17 cellular contexts compared by ENCODE assay signal in the genomic region with DNA sequence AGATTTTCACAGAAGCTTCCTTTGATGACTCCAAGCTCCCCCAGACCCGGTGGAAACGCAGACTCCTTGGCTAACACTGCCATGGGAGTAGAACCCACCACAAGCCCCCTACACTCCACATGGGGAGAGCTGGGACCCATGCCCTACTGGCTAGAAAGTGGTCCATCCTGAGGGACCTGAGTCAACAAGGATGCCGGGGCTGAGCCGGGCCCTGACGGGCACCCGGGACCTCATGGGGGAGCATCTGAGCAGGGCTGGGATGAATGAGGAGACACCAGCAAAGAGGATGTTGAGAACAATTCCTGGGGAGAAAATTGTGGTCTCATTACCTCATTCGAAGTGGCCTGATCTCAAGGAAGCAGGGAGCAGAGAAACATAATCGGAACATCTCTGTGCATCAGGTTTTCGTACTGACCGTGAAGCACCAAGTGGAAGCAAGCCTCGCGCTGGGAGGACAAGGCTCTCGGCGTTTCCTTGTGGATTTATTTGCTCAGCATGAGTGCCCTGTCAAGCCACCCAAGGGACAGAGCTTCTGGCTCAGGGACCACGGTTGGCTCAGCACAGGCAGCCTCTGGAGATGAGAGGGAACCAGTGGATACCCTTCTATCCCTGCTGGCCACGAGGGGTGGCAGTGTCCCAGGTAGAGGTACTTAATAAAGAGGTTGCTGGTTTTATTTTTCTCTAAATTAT.
DNase-seq lines count a peak whose midpoint lies in the region; ATAC-seq and TF ChIP-seq lines count a peak whose summit lies in the region.
"Had no signal": no experiment of that assay in that cellular context is flagged by ENCODE, and none has a peak within 500 bp of the region (broad histone marks: within the 10 kb centered on the region; RNA-seq: fewer than 3 reads in every experiment).

No MANE protein-coding gene starts in this region.

- H3K27me3 ChIP-seq in BLaER1, result no peaks in the 10 kb centered on the region
- no peaks in the 10 kb centered on the region for H3K27me3 ChIP-seq in GM23338 (ENCODE audit: insufficient read depth)
- no peaks in the 10 kb centered on the region for H3K27me3 ChIP-seq in suprapubic skin

- H3K27ac Mint-ChIP-seq in GM23338, result no peak overlapping the region
- H3K27ac Mint-ChIP-seq: CD4-positive, alpha-beta T cell had no signal

- ATAC-seq in GM23338 (no peak), HG03039 (IDR thresholded peaks at IDR 0.05; ENCODE audit: unreplicated experiment) (no peak), esophagus mucosa (no peak)

- peak overlapping the region; percentile 97; the same call in 1 of the 2 replicates for H3K4me2 ChIP-seq in BLaER1
- H3K4me2 ChIP-seq in GM23338, result peak overlapping the region; percentile 65; the same call in 1 of the 2 replicates
- H3K4me2 ChIP-seq: PC-9 had no signal

- no peak overlapping the region for H3K4me3 Mint-ChIP-seq in GM23338
- H3K4me3 Mint-ChIP-seq: CD4-positive, alpha-beta T cell had no signal

- peaks cover 37% of the 10 kb centered on the region for H3K4me1 Mint-ChIP-seq in GM23338

- H3F3A ChIP-seq in GM23338 (replicated peaks; ENCODE audit: low read depth), result no peaks in the 10 kb centered on the region

- H3K4me3 ChIP-seq in BLaER1 (no peak overlapping the region), GM23338 (no peak overlapping the region), suprapubic skin (no peak overlapping the region)
- H3K4me3 ChIP-seq: PC-9 had no signal

- peaks cover 12% of the 10 kb centered on the region; the same call in 1 of the 2 replicates for H4K20me1 ChIP-seq in BLaER1
- H4K20me1 ChIP-seq in GM23338 (replicated peaks; ENCODE audit: insufficient read depth), result no peaks in the 10 kb centered on the region

- no peak overlapping the region for H3K27ac ChIP-seq in BLaER1
- no peak overlapping the region for H3K27ac ChIP-seq in GM23338 (ENCODE audit: low read depth)
- no peak overlapping the region for H3K27ac ChIP-seq in suprapubic skin
- H3K27ac ChIP-seq: PC-9 had no signal

- no peaks in the 10 kb centered on the region for H3K36me3 ChIP-seq in BLaER1
- no peaks in the 10 kb centered on the region for H3K36me3 ChIP-seq in GM23338 (ENCODE audit: insufficient read depth)
- no peaks in the 10 kb centered on the region for H3K36me3 ChIP-seq in suprapubic skin

- H3K9me3 Mint-ChIP-seq in GM23338, result no peaks in the 10 kb centered on the region; the same call in 2 of the 3 replicates
- H3K9me3 Mint-ChIP-seq: CD4-positive, alpha-beta T cell had no signal

- no peak overlapping the region for H2AFZ ChIP-seq in GM23338
- H2AFZ ChIP-seq: PC-9 had no signal

- WGBS in suprapubic skin, result 81% methylated on average over 13 of the region's 16 CpGs

- H3K27me3 Mint-ChIP-seq in GM23338 (ENCODE audit: insufficient read depth, low read depth, poor library complexity), result peaks cover 27% of the 10 kb centered on the region

- TF ChIP-seq POLR2A in suprapubic skin (IDR thresholded peaks at IDR 0.05), result no peak

- H3K36me3 Mint-ChIP-seq in GM23338 (ENCODE audit: low read depth), result no peaks in the 10 kb centered on the region

- TF ChIP-seq CTCF in GM23338 (conservative IDR thresholded peaks at IDR 0.05; ENCODE audit: low read depth in 2 of 2) (no peak), suprapubic skin (IDR thresholded peaks at IDR 0.05) (no peak)

- H3K9me3 ChIP-seq in BLaER1 (no peaks in the 10 kb centered on the region), suprapubic skin (no peaks in the 10 kb centered on the region)

- no peak overlapping the region for H3K9ac ChIP-seq in BLaER1

- H3K9me2 ChIP-seq in GM23338 (ENCODE audit: insufficient read depth), result peaks cover 6% of the 10 kb centered on the region; the same call in 1 of the 2 replicates

- DNase-seq in GM23338 (ENCODE audit: low spot score) (no peak), mesenteric fat pad (ENCODE audit: low spot score) (peak; percentile 64), suprapubic skin (ENCODE audit: low spot score in 2 of 2) (peak; percentile 44 to 48)
- DNase-seq in stimulated activated CD4-positive, alpha-beta T cell treated with anti-CD3 and anti-CD28 coated beads, Interleukin-15, amount 100 ng/mL, for 24 hours, result no peak
- DNase-seq: CD4-positive, alpha-beta T cell; COR-L47; DMS79; KBM-7; MM.1S; NCI-H1417 treated with DMSO at 0.1 percent for 48 hours; NCI-H187; NCI-H446; PC-9; RPMI8226 had no signal

- TF ChIP-seq EP300 in suprapubic skin (IDR thresholded peaks at IDR 0.05), result no peak

- H3K79me2 ChIP-seq in GM23338 (replicated peaks; ENCODE audit: insufficient read depth), result no peaks in the 10 kb centered on the region

- H3K4me1 ChIP-seq in BLaER1 (peaks cover 47% of the 10 kb centered on the region), GM23338 (ENCODE audit: insufficient read depth) (peaks cover 16% of the 10 kb centered on the region), suprapubic skin (peaks cover 16% of the 10 kb centered on the region)

TF ChIP-seq in GM23338, 12 proteins besides CTCF, POLR2A, EP300 and RAD21:
- no peak for TF ChIP-seq EZH2 (IDR thresholded peaks at IDR 0.05; ENCODE audit: low read depth, unreplicated experiment)
- TF ChIP-seq CREB1 (CRISPR knock-in tag; IDR thresholded peaks at IDR 0.05; ENCODE audit: low read depth), result no peak
- TF ChIP-seq REST (IDR thresholded peaks at IDR 0.05; ENCODE audit: unreplicated experiment), result no peak
- no peak for TF ChIP-seq JUNB (IDR thresholded peaks at IDR 0.05; ENCODE audit: unreplicated experiment)
- TF ChIP-seq ZNF331 (CRISPR knock-in tag; IDR thresholded peaks at IDR 0.05; ENCODE audit: low read depth), result no peak
- TF ChIP-seq STAT1 (IDR thresholded peaks at IDR 0.05; ENCODE audit: unreplicated experiment), result no peak
- no peak for TF ChIP-seq NANOG (IDR thresholded peaks at IDR 0.05; ENCODE audit: borderline replicate concordance)
- TF ChIP-seq EZH2phosphoT487 (IDR thresholded peaks at IDR 0.05; ENCODE audit: unreplicated experiment), result no peak

Comparison
In these comparisons a context has a peak if more than half of its experiments do, and no peak if none do; other contexts are left out.
1. DNase-seq: peak in mesenteric fat pad (single experiment) and suprapubic skin (2 of 2); none in GM23338 (single experiment) and stimulated activated CD4-positive, alpha-beta T cell treated with anti-CD3 and anti-CD28 coated beads, Interleukin-15, amount 100 ng/mL, for 24 hours (single experiment).